Comparison of ENCODE assay signal across 12 cellular contexts in the genomic region with DNA sequence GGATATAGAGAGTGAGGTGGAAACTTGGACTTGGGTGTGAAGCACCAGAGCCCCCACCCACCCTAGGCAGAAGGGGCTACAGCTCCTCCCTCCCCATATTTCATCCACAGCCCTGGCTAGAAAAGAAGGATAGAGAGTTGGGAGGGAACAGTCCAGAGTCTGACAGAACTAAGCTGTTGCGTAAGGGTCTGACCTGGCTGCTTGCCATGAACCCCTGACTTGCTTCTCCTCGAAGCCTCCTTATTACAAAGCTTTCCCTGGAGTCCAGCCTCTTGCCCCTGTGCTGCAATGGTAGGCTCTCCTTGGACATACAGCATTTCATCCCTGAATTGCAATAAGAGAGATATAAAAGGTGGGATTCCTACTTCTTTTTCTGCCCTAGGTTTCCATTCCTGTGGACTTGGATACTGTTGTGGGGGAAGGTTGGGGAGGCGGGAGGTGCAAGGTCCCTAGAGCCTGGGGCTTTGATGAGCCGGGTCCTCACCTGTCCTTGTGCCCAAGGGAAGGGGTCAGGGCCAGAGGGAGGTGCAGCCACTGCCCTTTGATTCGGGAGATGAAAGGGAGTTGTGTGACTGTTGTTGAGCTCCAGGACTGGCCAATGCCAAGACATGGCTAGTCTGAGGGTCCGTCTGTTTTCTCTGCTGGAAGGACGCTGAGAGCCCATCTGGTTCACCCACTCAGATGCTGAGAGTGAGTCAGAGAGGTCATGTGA. TPM values are rescaled to one million over a fixed set of nuclear protein-coding genes. Genes with fewer than 3 reads are reported as not detected.
DNase-seq lines count a peak whose midpoint lies in the region; ATAC-seq, FAIRE-seq and TF ChIP-seq lines count a peak whose summit lies in the region.
"Had no signal": no experiment of that assay in that cellular context is flagged by ENCODE, and none has a peak within 500 bp of the region (broad histone marks: within the 10 kb centered on the region; RNA-seq: fewer than 3 reads in every experiment).

No MANE protein-coding gene starts in this region.

- TF ChIP-seq EP300 in A549 (IDR thresholded peaks at IDR 0.05) (no peak), K562 (IDR thresholded peaks at IDR 0.05; ENCODE audit: low read length) (no peak)

- H3K9me3 ChIP-seq in A549 (no peaks in the 10 kb centered on the region), K562 (replicated peaks; ENCODE audit: control insufficient read depth, insufficient read depth, low read depth, low read length) (no peaks in the 10 kb centered on the region), left lung (no peaks in the 10 kb centered on the region), WERI-Rb-1 (ENCODE audit: severe bottlenecking) (no peaks in the 10 kb centered on the region)
- H3K9me3 ChIP-seq: BLaER1 had no signal

- H3K4me1 ChIP-seq in A549 (peaks cover 38% of the 10 kb centered on the region), K562 (replicated peaks in 1 of 2; ENCODE audit: control insufficient read depth in 2 of 2, insufficient read depth in 2 of 2, low read length in 2 of 2) (peaks cover 0 to 16% of the 10 kb centered on the region in 2 experiments; a peak in 3 of 5 replicates), left lung (peaks cover 0 to 14% of the 10 kb centered on the region in 2 donors)

- ATAC-seq in A549: 0 out of 6 replicates have a peak, but pooled peaks of 1 of the 2 experiments have one; percentile 4
- peak; percentile 40; the same call in 2 of the 3 replicates for ATAC-seq in K562
- peak; percentile 13 for ATAC-seq in left lung
- ATAC-seq in HG02623 (IDR thresholded peaks at IDR 0.05; ENCODE audit: unreplicated experiment): no peak
- no peak for ATAC-seq in HG02642 (IDR thresholded peaks at IDR 0.05; ENCODE audit: poor library complexity, unreplicated experiment)

- TF ChIP-seq RAD21 in A549 (conservative IDR thresholded peaks at IDR 0.05 in 1 of 2, IDR thresholded peaks at IDR 0.05 in 1 of 2) (no peak), K562 (CRISPR knock-in tag; conservative IDR thresholded peaks at IDR 0.05 in 1 of 2, IDR thresholded peaks at IDR 0.05 in 1 of 2) (no peak)

- H3K27me3 ChIP-seq in HL-60 (ENCODE audit: insufficient read depth, poor library complexity, severe bottlenecking) (no peaks in the 10 kb centered on the region), K562 (ENCODE audit: control insufficient read depth in 2 of 2, insufficient read depth in 2 of 2, low read length in 2 of 2) (peaks cover 0 to 19% of the 10 kb centered on the region in 2 experiments; a peak in 4 of 5 replicates), left lung (peaks cover 0 to 50% of the 10 kb centered on the region in 2 donors), WERI-Rb-1 (ENCODE audit: insufficient read depth, low read depth, severe bottlenecking) (no peaks in the 10 kb centered on the region)

- CTCF ChIA-PET in A549 (lab: Yijun Ruan, JAX) (interaction anchor here (0.5 to 31.5 kb wide), 11 partner anchors 9 to 354 kb away, joined by 3 to 543 read pairs (median 5); no protein-coding TSS in a partner anchor), K562 (lab: Yijun Ruan, JAX; ENCODE audit: low intra/inter-chr PET ratio) (no interaction called here)

- H4K20me1 ChIP-seq in K562 (replicated peaks; ENCODE audit: control insufficient read depth, insufficient read depth, low read length): no peaks in the 10 kb centered on the region
- H4K20me1 ChIP-seq: BLaER1 had no signal

- H3K4me3 ChIP-seq in A549 (no peak overlapping the region), HL-60 (replicated peaks; ENCODE audit: insufficient read depth, low read length) (no peak overlapping the region), K562 (no peak overlapping the region), left lung (no peak overlapping the region), WERI-Rb-1 (ENCODE audit: low read depth, low read length) (no peak overlapping the region)
- H3K4me3 ChIP-seq: BLaER1 had no signal

- 38% methylated on average over 7 of the region's 7 CpGs for WGBS in A549 (ENCODE audit: missing lambda C conversion rate)
- 3% methylated on average over 5 of the region's 7 CpGs for WGBS in K562 (ENCODE audit: insufficient coverage, low coverage, missing lambda C conversion rate)

- no peak overlapping the region for H3K9ac ChIP-seq in K562 (ENCODE audit: insufficient read depth in 1 of 2, low read depth in 2 of 2, low read length in 2 of 2)
- H3K9ac ChIP-seq: BLaER1 had no signal

- no peaks in the 10 kb centered on the region for H3K79me2 ChIP-seq in K562 (ENCODE audit: control insufficient read depth, insufficient read depth, low read length)

- POLR2A ChIA-PET in A549 (lab: Yijun Ruan, JAX): no interaction called here
- POLR2A ChIA-PET in K562 (lab: Yijun Ruan, JAX): interaction anchor here (1.1 to 1.2 kb wide), 2 partner anchors 8 to 33 kb away, joined by 4 to 5 read pairs; no protein-coding TSS in a partner anchor

- DNase-seq in A549 (ENCODE audit: low read depth in 1 of 2, low spot score in 1 of 2): no peak
- peak; percentile 76 to 80 for DNase-seq in HL-60 (ENCODE audit: low read depth in 1 of 2, low spot score in 1 of 2)
- peak in 1 of 4 experiments; percentile 37 for DNase-seq in K562 (ENCODE audit: extremely low read depth in 1 of 4, low spot score in 3 of 4)
- peak in 1 of 2 donors; percentile 81 for DNase-seq in left lung
- no peak for DNase-seq in NCI-H2107 treated with DMSO at 0.1 percent for 48 hours (lab: John Stamatoyannopoulos, UW; ENCODE audit: unreplicated experiment)
- DNase-seq in WERI-Rb-1: no peak

- in situ Hi-C loops in K562 (cut with MboI): no loop called here

- H3K27ac ChIP-seq in A549 (peak overlapping the region in 1 of 2 experiments; percentile 30; a peak in 1 of 6 replicates), HL-60 (replicated peaks) (no peak overlapping the region), K562 (ENCODE audit: extremely low read depth, low read depth, low read length) (no peak overlapping the region), left lung (no peak overlapping the region), WERI-Rb-1 (no peak overlapping the region)
- H3K27ac ChIP-seq: BLaER1, VCaP had no signal

- 0 out of 3 replicates have a peak overlapping the region, but pooled peaks have one; percentile 15 for H3K4me2 ChIP-seq in A549
- no peak overlapping the region for H3K4me2 ChIP-seq in K562 (ENCODE audit: insufficient read depth, low read length)
- H3K4me2 ChIP-seq: BLaER1 had no signal

- BruUV-seq in K562 (replicated peaks; lab: Mats Ljungman, UMichigan): no TSS peak

- TF ChIP-seq CTCF in A549 (IDR thresholded peaks at IDR 0.05) (no peak), HL-60 (IDR thresholded peaks at IDR 0.05; ENCODE audit: insufficient read depth, low read length) (no peak), K562 (IDR thresholded peaks at IDR 0.05 in 2 of 3, conservative IDR thresholded peaks at IDR 0.05 in 1 of 3; ENCODE audit: insufficient read depth in 2 of 3, low read depth in 1 of 3, low read length in 3 of 3) (no peak), left lung (IDR thresholded peaks at IDR 0.05) (no peak), WERI-Rb-1 (IDR thresholded peaks at IDR 0.05; ENCODE audit: low read depth, low read length) (no peak)

- FAIRE-seq in A549 (lab: Jason Lieb, UNC) (no peak), K562 (lab: Jason Lieb, UNC) (peak; percentile 51)
- FAIRE-seq: islet of Langerhans had no signal

- H3K9me1 ChIP-seq in K562 (ENCODE audit: control insufficient read depth, insufficient read depth, low read length): no peaks in the 10 kb centered on the region

- no peak overlapping the region for H2AFZ ChIP-seq in K562 (ENCODE audit: low read depth, low read length)

- intact Hi-C loops in K562 (cut with micrococcal nuclease) (no loop called here), left lung (cut with DNase I) (no loop called here)

- no peaks in the 10 kb centered on the region for H3K36me3 ChIP-seq in K562 (ENCODE audit: control insufficient read depth, insufficient read depth, low read length)
- H3K36me3 ChIP-seq in left lung: no peaks in the 10 kb centered on the region
- H3K36me3 ChIP-seq in WERI-Rb-1: no peaks in the 10 kb centered on the region
- H3K36me3 ChIP-seq: BLaER1 had no signal

- TF ChIP-seq POLR2A in A549 (IDR thresholded peaks at IDR 0.05; ENCODE audit: low read length) (no peak), K562 (conservative IDR thresholded peaks at IDR 0.05) (no peak)

RNA-seq across cellular contexts. Expression of gene RHBG, which starts 2.7 kb away (rescaled TPM):
- polyA plus RNA-seq in A549 (2011; rRNA removed): 0.04 and 0.06 TPM in 2 replicates
- 0.04 and 0.09 TPM in 2 replicates for polyA plus RNA-seq in A549 (2012; cell fraction: cytosol; rRNA removed)
- 0.51 and 0.64 TPM in 2 replicates for polyA plus RNA-seq in A549 (2012; cell fraction: nucleus; rRNA removed)
- polyA plus RNA-seq in A549 (2017; fragmentation: RNase III; extraction: RNeasy Plus Mini Kit Qiagen cat#74134 plus additional on column Dnase treatment): 0.08 TPM in 1 of 3 replicates, not detected in the others
- polyA minus RNA-seq in A549 (2011; rRNA and poly(A)+ RNA removed): 0.19 TPM in 1 of 2 replicates, not detected in the other
- not detected in 2 replicates for total RNA-seq in K562 (2011; cell fraction: chromatin; rRNA removed; ENCODE audit: low replicate concordance)
- total RNA-seq in K562 (2011; cell fraction: nucleolus; rRNA removed): not detected in 2 replicates
- not detected in 2 replicates for total RNA-seq in K562 (2011; cell fraction: nucleoplasm; rRNA removed)
- total RNA-seq in K562 (2014; rRNA removed): not detected in 2 replicates
- total RNA-seq in K562 (2014; rRNA removed; fragmentation: Illumina TruSeq; extraction: Trizol): not detected in 2 replicates
- total RNA-seq in K562 (2015; rRNA removed; fragmentation: Illumina TruSeq; extraction: Trizol): not detected in 2 replicates
- total RNA-seq in K562 (2021): not detected in 2 replicates
- polyA plus RNA-seq in K562 (2011; rRNA removed): not detected in 2 replicates
- polyA plus RNA-seq in K562 (2011; cell fraction: cytosol; rRNA removed): not detected in 2 replicates
- not detected in 2 replicates for polyA plus RNA-seq in K562 (2011; cell fraction: nucleus; rRNA removed)
- polyA plus RNA-seq in K562 (2012): not detected in 2 replicates
- not detected in 2 replicates for polyA plus RNA-seq in K562 (2014; fragmentation: Illumina TruSeq; extraction: Trizol)
- polyA plus RNA-seq in K562 (2014; fragmentation: Nextera tagmentation; extraction: Ambion mirVana): not detected
- not detected in 2 replicates for polyA plus RNA-seq in K562 (2014; rRNA removed)
- not detected in 2 replicates for polyA minus RNA-seq in K562 (2011; rRNA and poly(A)+ RNA removed)
- not detected in 2 replicates for polyA minus RNA-seq in K562 (2011; cell fraction: cytosol; rRNA and poly(A)+ RNA removed)
- not detected in 2 replicates for polyA minus RNA-seq in K562 (2011; cell fraction: nucleus; rRNA and poly(A)+ RNA removed)
- total RNA-seq in left lung: not detected
- total RNA-seq: posterior vena cava had no signal

RNA-seq across cellular contexts. Expression of gene TSACC, which starts 33.4 kb away (rescaled TPM):
- 3.9 and 4.7 TPM in 2 replicates for polyA plus RNA-seq in A549 (2011; rRNA removed)
- polyA plus RNA-seq in A549 (2012; cell fraction: cytosol; rRNA removed): 4.8 and 5.3 TPM in 2 replicates
- polyA plus RNA-seq in A549 (2012; cell fraction: nucleus; rRNA removed): 1.3 TPM in 2 replicates
- polyA plus RNA-seq in A549 (2017; fragmentation: RNase III; extraction: RNeasy Plus Mini Kit Qiagen cat#74134 plus additional on column Dnase treatment): 2.6 to 3.2 TPM (median 3.0 TPM) in 3 replicates
- 0.83 and 1.1 TPM in 2 replicates for polyA minus RNA-seq in A549 (2011; rRNA and poly(A)+ RNA removed)
- 0.67 TPM in 1 of 2 replicates, not detected in the other for total RNA-seq in K562 (2011; cell fraction: chromatin; rRNA removed; ENCODE audit: low replicate concordance)
- 1.1 TPM in 1 of 2 replicates, not detected in the other for total RNA-seq in K562 (2011; cell fraction: nucleolus; rRNA removed)
- 0.59 TPM in 1 of 2 replicates, not detected in the other for total RNA-seq in K562 (2011; cell fraction: nucleoplasm; rRNA removed)
- 0.45 and 1.6 TPM in 2 replicates for total RNA-seq in K562 (2014; rRNA removed)
- total RNA-seq in K562 (2014; rRNA removed; fragmentation: Illumina TruSeq; extraction: Trizol): 1.8 and 2.1 TPM in 2 replicates
- 2.5 and 2.6 TPM in 2 replicates for total RNA-seq in K562 (2015; rRNA removed; fragmentation: Illumina TruSeq; extraction: Trizol)
- total RNA-seq in K562 (2021): 1.0 and 1.1 TPM in 2 replicates
- polyA plus RNA-seq in K562 (2011; rRNA removed): 2.1 and 2.2 TPM in 2 replicates
- polyA plus RNA-seq in K562 (2011; cell fraction: cytosol; rRNA removed): 1.9 and 3.2 TPM in 2 replicates
- 1.1 and 1.3 TPM in 2 replicates for polyA plus RNA-seq in K562 (2011; cell fraction: nucleus; rRNA removed)
- polyA plus RNA-seq in K562 (2012): 0.96 and 3.3 TPM in 2 replicates
- polyA plus RNA-seq in K562 (2014; fragmentation: Illumina TruSeq; extraction: Trizol): 4.5 TPM in 2 replicates
- 1 to 10 TPM; 7.3 to 7.4 TPM for polyA plus RNA-seq in K562 (2014; fragmentation: Nextera tagmentation; extraction: Ambion mirVana)
- 5.0 and 7.5 TPM in 2 replicates for polyA plus RNA-seq in K562 (2014; rRNA removed)
- polyA minus RNA-seq in K562 (2011; rRNA and poly(A)+ RNA removed): 0.88 and 1.9 TPM in 2 replicates
- not detected in 2 replicates for polyA minus RNA-seq in K562 (2011; cell fraction: cytosol; rRNA and poly(A)+ RNA removed)
- polyA minus RNA-seq in K562 (2011; cell fraction: nucleus; rRNA and poly(A)+ RNA removed): 1.1 TPM in 1 of 2 replicates, not detected in the other
- total RNA-seq in left lung: not detected
- total RNA-seq: posterior vena cava had no signal

RNA-seq across cellular contexts. Expression of gene CCT3, which starts 33.6 kb away (rescaled TPM):
- 528 and 530 TPM in 2 replicates for polyA plus RNA-seq in A549 (2011; rRNA removed)
- 604 and 615 TPM in 2 replicates for polyA plus RNA-seq in A549 (2012; cell fraction: cytosol; rRNA removed)
- polyA plus RNA-seq in A549 (2012; cell fraction: nucleus; rRNA removed): 460 and 483 TPM in 2 replicates
- 804 to 909 TPM (median 824 TPM) in 3 replicates for polyA plus RNA-seq in A549 (2017; fragmentation: RNase III; extraction: RNeasy Plus Mini Kit Qiagen cat#74134 plus additional on column Dnase treatment)
- 437 and 471 TPM in 2 replicates for polyA minus RNA-seq in A549 (2011; rRNA and poly(A)+ RNA removed)
- total RNA-seq in K562 (2011; cell fraction: chromatin; rRNA removed; ENCODE audit: low replicate concordance): 286 and 378 TPM in 2 replicates
- 207 and 211 TPM in 2 replicates for total RNA-seq in K562 (2011; cell fraction: nucleolus; rRNA removed)
- total RNA-seq in K562 (2011; cell fraction: nucleoplasm; rRNA removed): 281 and 365 TPM in 2 replicates
- total RNA-seq in K562 (2014; rRNA removed): 567 and 570 TPM in 2 replicates
- total RNA-seq in K562 (2014; rRNA removed; fragmentation: Illumina TruSeq; extraction: Trizol): 610 and 635 TPM in 2 replicates
- total RNA-seq in K562 (2015; rRNA removed; fragmentation: Illumina TruSeq; extraction: Trizol): 573 and 580 TPM in 2 replicates
- 521 and 542 TPM in 2 replicates for total RNA-seq in K562 (2021)
- 682 and 836 TPM in 2 replicates for polyA plus RNA-seq in K562 (2011; rRNA removed)
- polyA plus RNA-seq in K562 (2011; cell fraction: cytosol; rRNA removed): 554 and 570 TPM in 2 replicates
- 205 and 257 TPM in 2 replicates for polyA plus RNA-seq in K562 (2011; cell fraction: nucleus; rRNA removed)
- 345 and 420 TPM in 2 replicates for polyA plus RNA-seq in K562 (2012)
- 536 and 610 TPM in 2 replicates for polyA plus RNA-seq in K562 (2014; fragmentation: Illumina TruSeq; extraction: Trizol)
- 1,000 to 10,000 TPM in 1 of 2 experiments, 100 to 1,000 TPM in 1; 871 to 1,167 TPM for polyA plus RNA-seq in K562 (2014; fragmentation: Nextera tagmentation; extraction: Ambion mirVana)
- polyA plus RNA-seq in K562 (2014; rRNA removed): 475 and 532 TPM in 2 replicates
- polyA minus RNA-seq in K562 (2011; rRNA and poly(A)+ RNA removed): 839 and 1,099 TPM in 2 replicates
- 448 and 506 TPM in 2 replicates for polyA minus RNA-seq in K562 (2011; cell fraction: cytosol; rRNA and poly(A)+ RNA removed)
- polyA minus RNA-seq in K562 (2011; cell fraction: nucleus; rRNA and poly(A)+ RNA removed): 78.0 and 147 TPM in 2 replicates
- 100 to 1,000 TPM; 166 to 183 TPM for total RNA-seq in left lung

Comparison
In these comparisons a context has a peak if more than half of its experiments do, and no peak if none do; other contexts are left out.
1. ATAC-seq: peak in K562 (single experiment) and left lung (single experiment); none in HG02623 (single experiment) and HG02642 (single experiment).
2. DNase-seq: peak in HL-60 (2 of 2); none in A549 (0 of 2), NCI-H2107 treated with DMSO at 0.1 percent for 48 hours (single experiment) and WERI-Rb-1 (single experiment).
3. Of the 35 proteins assayed by ChIP-seq in both K562 and A549: peak only in K562: USF2; only in A549: none; in both: CEBPB; in neither: 33.